ENCODE assay signal across 1 cellular context in the genomic region with DNA sequence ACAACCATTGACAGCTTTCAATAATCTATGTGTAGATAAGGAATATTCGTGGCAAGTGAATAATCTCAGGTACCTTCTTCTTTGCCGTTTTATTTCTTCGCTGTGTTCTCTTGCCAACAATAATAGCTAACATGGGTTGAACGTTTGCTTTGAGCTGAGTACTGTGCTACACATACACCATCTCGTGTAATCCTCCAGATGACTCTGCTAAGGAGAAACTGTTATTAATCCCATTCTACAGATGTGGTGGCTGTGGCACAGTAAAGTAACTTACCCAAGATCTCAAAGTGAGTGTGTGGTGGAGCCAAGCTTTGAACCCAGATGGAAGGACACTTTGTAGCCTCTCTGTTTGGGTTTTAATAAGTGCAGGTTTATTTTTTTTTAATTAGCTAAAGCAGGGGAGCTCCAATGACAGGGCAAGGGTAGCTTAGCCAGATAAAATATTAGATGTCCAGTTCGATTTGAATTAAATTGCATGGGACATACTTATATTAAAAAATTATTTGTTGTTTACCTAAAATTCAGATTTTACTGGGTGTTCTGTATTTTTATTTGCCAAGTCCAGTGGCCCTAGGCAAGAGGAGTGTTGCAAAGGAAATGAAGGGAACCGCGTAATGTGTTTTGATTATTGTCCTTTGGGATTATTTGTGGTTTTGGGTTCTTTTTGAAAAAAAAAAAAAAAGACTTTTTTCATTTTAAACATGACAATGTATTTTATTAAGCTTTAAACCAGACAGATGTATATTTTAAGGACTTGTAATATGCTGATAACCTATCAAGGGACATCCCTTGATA.
TF ChIP-seq lines count a peak whose summit lies in the region.

No MANE protein-coding gene starts in this region.

TF ChIP-seq in A549, 52 proteins besides CTCF, POLR2A, EP300 and RAD21 (continued from another document):
- TF ChIP-seq, protein P1, sequence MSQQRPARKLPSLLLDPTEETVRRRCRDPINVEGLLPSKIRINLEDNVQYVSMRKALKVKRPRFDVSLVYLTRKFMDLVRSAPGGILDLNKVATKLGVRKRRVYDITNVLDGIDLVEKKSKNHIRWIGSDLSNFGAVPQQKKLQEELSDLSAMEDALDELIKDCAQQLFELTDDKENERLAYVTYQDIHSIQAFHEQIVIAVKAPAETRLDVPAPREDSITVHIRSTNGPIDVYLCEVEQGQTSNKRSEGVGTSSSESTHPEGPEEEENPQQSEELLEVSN (IDR thresholded peaks at IDR 0.05; ENCODE audit: borderline replicate concordance, low read depth): no peak
- TF ChIP-seq, protein P2, sequence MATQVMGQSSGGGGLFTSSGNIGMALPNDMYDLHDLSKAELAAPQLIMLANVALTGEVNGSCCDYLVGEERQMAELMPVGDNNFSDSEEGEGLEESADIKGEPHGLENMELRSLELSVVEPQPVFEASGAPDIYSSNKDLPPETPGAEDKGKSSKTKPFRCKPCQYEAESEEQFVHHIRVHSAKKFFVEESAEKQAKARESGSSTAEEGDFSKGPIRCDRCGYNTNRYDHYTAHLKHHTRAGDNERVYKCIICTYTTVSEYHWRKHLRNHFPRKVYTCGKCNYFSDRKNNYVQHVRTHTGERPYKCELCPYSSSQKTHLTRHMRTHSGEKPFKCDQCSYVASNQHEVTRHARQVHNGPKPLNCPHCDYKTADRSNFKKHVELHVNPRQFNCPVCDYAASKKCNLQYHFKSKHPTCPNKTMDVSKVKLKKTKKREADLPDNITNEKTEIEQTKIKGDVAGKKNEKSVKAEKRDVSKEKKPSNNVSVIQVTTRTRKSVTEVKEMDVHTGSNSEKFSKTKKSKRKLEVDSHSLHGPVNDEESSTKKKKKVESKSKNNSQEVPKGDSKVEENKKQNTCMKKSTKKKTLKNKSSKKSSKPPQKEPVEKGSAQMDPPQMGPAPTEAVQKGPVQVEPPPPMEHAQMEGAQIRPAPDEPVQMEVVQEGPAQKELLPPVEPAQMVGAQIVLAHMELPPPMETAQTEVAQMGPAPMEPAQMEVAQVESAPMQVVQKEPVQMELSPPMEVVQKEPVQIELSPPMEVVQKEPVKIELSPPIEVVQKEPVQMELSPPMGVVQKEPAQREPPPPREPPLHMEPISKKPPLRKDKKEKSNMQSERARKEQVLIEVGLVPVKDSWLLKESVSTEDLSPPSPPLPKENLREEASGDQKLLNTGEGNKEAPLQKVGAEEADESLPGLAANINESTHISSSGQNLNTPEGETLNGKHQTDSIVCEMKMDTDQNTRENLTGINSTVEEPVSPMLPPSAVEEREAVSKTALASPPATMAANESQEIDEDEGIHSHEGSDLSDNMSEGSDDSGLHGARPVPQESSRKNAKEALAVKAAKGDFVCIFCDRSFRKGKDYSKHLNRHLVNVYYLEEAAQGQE (IDR thresholded peaks at IDR 0.05): no peak
- TF ChIP-seq ZSCAN20 (CRISPR knock-in tag; IDR thresholded peaks at IDR 0.05) (no peak), CHD2 (IDR thresholded peaks at IDR 0.05; ENCODE audit: low read length, partially characterized antibody) (no peak), CBX2 (IDR thresholded peaks at IDR 0.05; ENCODE audit: borderline replicate concordance, low read depth) (no peak), NR3C1 (IDR thresholded peaks at IDR 0.05) (no peak), HOXB13 (CRISPR knock-in tag; IDR thresholded peaks at IDR 0.05; ENCODE audit: low read depth) (no peak)
